In genomic region chr2:165953655-165954606, GRCh38 we compare ENCODE assay signal across 8 cellular contexts. TPM values are rescaled to one million over a fixed set of nuclear protein-coding genes. Genes with fewer than 3 reads are reported as not detected.
DNase-seq lines count a peak whose midpoint lies in the region; FAIRE-seq and TF ChIP-seq lines count a peak whose summit lies in the region.

Gene TTC21B (minus strand): TSS chr2:165953776. CDS start chr2:165953705, 71 bp downstream.

- H3K4me3 ChIP-seq in neuronal stem cell (ENCODE audit: low read length in 2 of 2): peak within 1 kb of the TSS; percentile 77 to 96

- in situ Hi-C loops in SK-MEL-5 (cut with HindIII; ENCODE audit: low pct_unique_long_range_greater_than_20kb, low sequenced_read_pairs): no loop called here

- no peak within 1 kb of the TSS for H2AK5ac ChIP-seq in neuronal stem cell (ENCODE audit: low read depth, low read length)

- peak within 1 kb of the TSS; percentile 56 for H3K4me2 ChIP-seq in neuronal stem cell (ENCODE audit: insufficient read depth, low read length, poor library complexity, severe bottlenecking)

- DNase-seq in GM04504 (ENCODE audit: low read depth) (peak; percentile 84), HEK293T (ENCODE audit: extremely low spot score) (peak; percentile 92), MV-4-11 (lab: John Stamatoyannopoulos, UW) (peak; percentile 90), SK-MEL-5 (ENCODE audit: low read depth, low spot score) (peak; percentile 93), frontal cortex (ENCODE audit: low spot score in 2 of 2) (peak; percentile 91 to 93), neuronal stem cell (ENCODE audit: low spot score) (peak; percentile 92)
- peak; percentile 95 for DNase-seq in activated naive CD4-positive, alpha-beta T cell treated with Interleukin-2 at 50 U/mL for 16 hours

- no peak within 1 kb of the TSS for H3K4ac ChIP-seq in neuronal stem cell (ENCODE audit: low read length)

- FAIRE-seq in frontal cortex (lab: Jason Lieb, UNC): no peak

- H4K8ac ChIP-seq in neuronal stem cell (ENCODE audit: low read depth, low read length): peak within 1 kb of the TSS; percentile 43

- H3K79me1 ChIP-seq in neuronal stem cell (ENCODE audit: low read depth, low read length): no peaks in the 10 kb centered on the region

- POLR2A ChIA-PET in HEK293T (lab: Yijun Ruan, JAX): interaction anchor here (0.7 to 1.2 kb wide), 3 partner anchors 11 to 485 kb away, joined by 3 to 4 read pairs (median 3); partner anchors contain the start of gene CSRNP3

- peak within 1 kb of the TSS; percentile 81 for H2AFZ ChIP-seq in neuronal stem cell (ENCODE audit: low read length)

- CTCF ChIA-PET in HEK293T (lab: Yijun Ruan, JAX): interaction anchor here (0.6 to 0.9 kb wide), 2 partner anchors 115 to 174 kb away, joined by 3 read pairs; no protein-coding TSS in a partner anchor

- no peak within 1 kb of the TSS for H2BK15ac ChIP-seq in neuronal stem cell (ENCODE audit: low read length)

- H2BK120ac ChIP-seq in neuronal stem cell (ENCODE audit: low read depth, low read length): no peak within 1 kb of the TSS

- H3K18ac ChIP-seq in neuronal stem cell (ENCODE audit: low read length): peak within 1 kb of the TSS; percentile 97

- H4K91ac ChIP-seq in neuronal stem cell (ENCODE audit: low read depth, low read length, poor library complexity): no peak within 1 kb of the TSS

- H3K4me1 ChIP-seq in neuronal stem cell (ENCODE audit: control insufficient read depth in 2 of 2, insufficient read depth in 1 of 2, low read depth in 1 of 2, low read length in 2 of 2): peaks cover 2 to 3% of the 10 kb centered on the region in 2 donors

- no peaks in the 10 kb centered on the region for H3K27me3 ChIP-seq in neuronal stem cell (ENCODE audit: control insufficient read depth in 3 of 3, insufficient read depth in 3 of 3, low read depth in 1 of 3, low read length in 3 of 3)

- no peak within 1 kb of the TSS for H3K14ac ChIP-seq in neuronal stem cell (ENCODE audit: low read length)

- peak within 1 kb of the TSS; percentile 84 for H3K9ac ChIP-seq in neuronal stem cell (ENCODE audit: low read depth, low read length, poor library complexity)

- peaks cover 2 to 30% of the 10 kb centered on the region in 2 donors for H3K36me3 ChIP-seq in neuronal stem cell (replicated peaks in 1 of 2; ENCODE audit: control insufficient read depth in 2 of 2, insufficient read depth in 2 of 2, low read length in 2 of 2)

- H2BK12ac ChIP-seq in neuronal stem cell (ENCODE audit: low read length): no peak within 1 kb of the TSS

- peak within 1 kb of the TSS; percentile 80 for H3K23ac ChIP-seq in neuronal stem cell (ENCODE audit: low read depth, low read length, poor library complexity)

- WGBS in neuronal stem cell (ENCODE audit: extremely low coverage in 2 of 2, insufficient read length in 2 of 2, insufficient replicate concordance in 1 of 2), 2 donors: no CpG with 5 or more reads among the region's 55 CpGs

- H3K9me3 ChIP-seq in neuronal stem cell (replicated peaks in 1 of 2; ENCODE audit: control insufficient read depth in 2 of 2, insufficient read depth in 1 of 2, low read depth in 1 of 2, low read length in 2 of 2): no peaks in the 10 kb centered on the region

- TF ChIP-seq CTCF in subcutaneous adipose tissue (IDR thresholded peaks at IDR 0.05; ENCODE audit: low read depth): no peak

- H2BK5ac ChIP-seq in neuronal stem cell (ENCODE audit: low read length): peak within 1 kb of the TSS; percentile 53

- peak within 1 kb of the TSS; percentile 89 for H3K27ac ChIP-seq in neuronal stem cell (replicated peaks; ENCODE audit: low read length)

TF ChIP-seq in HEK293T, 16 proteins besides CTCF, POLR2A, EP300 and RAD21:
- TF ChIP-seq, protein P1, sequence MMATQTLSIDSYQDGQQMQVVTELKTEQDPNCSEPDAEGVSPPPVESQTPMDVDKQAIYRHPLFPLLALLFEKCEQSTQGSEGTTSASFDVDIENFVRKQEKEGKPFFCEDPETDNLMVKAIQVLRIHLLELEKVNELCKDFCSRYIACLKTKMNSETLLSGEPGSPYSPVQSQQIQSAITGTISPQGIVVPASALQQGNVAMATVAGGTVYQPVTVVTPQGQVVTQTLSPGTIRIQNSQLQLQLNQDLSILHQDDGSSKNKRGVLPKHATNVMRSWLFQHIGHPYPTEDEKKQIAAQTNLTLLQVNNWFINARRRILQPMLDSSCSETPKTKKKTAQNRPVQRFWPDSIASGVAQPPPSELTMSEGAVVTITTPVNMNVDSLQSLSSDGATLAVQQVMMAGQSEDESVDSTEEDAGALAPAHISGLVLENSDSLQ (IDR thresholded peaks at IDR 0.05): no peak
- no peak for TF ChIP-seq FOXK2 (IDR thresholded peaks at IDR 0.05)
- peak; percentile 71 for TF ChIP-seq ZNF384 (IDR thresholded peaks at IDR 0.05)
- TF ChIP-seq LEF1 (IDR thresholded peaks at IDR 0.05; ENCODE audit: borderline replicate concordance): no peak
- TF ChIP-seq HDGF (IDR thresholded peaks at IDR 0.05; ENCODE audit: borderline replicate concordance): no peak
- no peak for TF ChIP-seq TARDBP (IDR thresholded peaks at IDR 0.05)
- TF ChIP-seq SUZ12 (IDR thresholded peaks at IDR 0.05): no peak
- no peak for TF ChIP-seq NFRKB (IDR thresholded peaks at IDR 0.05)
- TF ChIP-seq FOXM1 (IDR thresholded peaks at IDR 0.05; ENCODE audit: borderline replicate concordance): peak; percentile 76
- peak; percentile 60; the same call in 1 of the 2 replicates for TF ChIP-seq CTBP1 (IDR thresholded peaks at IDR 0.05; ENCODE audit: borderline replicate concordance)
- TF ChIP-seq FOXA1 (IDR thresholded peaks at IDR 0.05): no peak
- peak; percentile 97 for TF ChIP-seq L3MBTL2 (conservative IDR thresholded peaks at IDR 0.05)
- TF ChIP-seq ELF4 (IDR thresholded peaks at IDR 0.05): no peak
- no peak for TF ChIP-seq SP1 (IDR thresholded peaks at IDR 0.05)
- TF ChIP-seq BHLHE40 (IDR thresholded peaks at IDR 0.05; ENCODE audit: borderline replicate concordance): no peak
- no peak for TF ChIP-seq ARNT (IDR thresholded peaks at IDR 0.05)

RNA-seq across cellular contexts. Expression of gene TTC21B, which starts in this region (rescaled TPM):
- 49.8 and 53.5 TPM in 2 replicates for total RNA-seq in SK-MEL-5 (2014; rRNA removed; shearing (Covaris generic))
- polyA plus RNA-seq in SK-MEL-5 (2015; cell fraction: cytosol; rRNA removed): 16.8 and 19.3 TPM in 2 replicates
- 69.1 and 78.6 TPM in 2 replicates for polyA plus RNA-seq in SK-MEL-5 (2015; cell fraction: nucleus; rRNA removed)
- 91.3 TPM for total RNA-seq in frontal cortex
- 10.3 TPM for polyA plus RNA-seq in neuronal stem cell (2013, experiment 1 of 2)
- polyA plus RNA-seq in neuronal stem cell (2013, experiment 2 of 2): 9.1 TPM
- 10 to 100 TPM; 26.2 to 38.1 (median 30.7) TPM for total RNA-seq in subcutaneous adipose tissue

Comparison
In these comparisons a context has a peak if more than half of its experiments do, and no peak if none do; other contexts are left out.
1. Peak in every context shown above with its lines: DNase-seq, H3K4me3 ChIP-seq and H3K27ac ChIP-seq.